Comparison of ENCODE assay signal across 15 cellular contexts in the genomic region with DNA sequence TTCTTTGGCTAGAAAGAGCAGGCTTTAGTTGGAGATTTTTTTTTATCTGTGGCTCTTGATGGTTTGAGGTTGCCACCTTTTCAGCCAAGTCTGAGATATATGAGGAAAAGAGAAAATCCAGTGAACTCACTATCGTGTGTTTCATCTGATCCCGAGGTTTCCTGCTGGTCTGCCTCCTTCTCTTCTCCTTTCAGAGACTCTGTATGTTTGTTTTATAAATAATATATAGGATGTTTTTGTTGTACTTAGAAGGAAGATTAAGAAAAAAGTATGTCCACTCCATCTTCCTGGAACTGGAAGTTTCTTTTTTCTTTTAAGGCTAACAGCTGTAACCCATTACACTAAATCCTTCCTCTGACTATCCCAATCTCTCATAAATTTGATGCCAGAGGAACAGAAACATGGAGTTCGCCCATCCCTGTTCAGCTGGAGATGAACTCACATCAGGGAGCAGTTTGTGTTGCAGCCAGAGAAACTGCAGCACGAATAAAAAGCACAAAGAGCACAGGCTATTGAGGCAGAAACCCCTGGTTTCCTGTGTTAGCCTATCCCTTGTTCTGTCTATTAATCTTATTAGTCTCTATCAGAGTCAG. TPM values are rescaled to one million over a fixed set of nuclear protein-coding genes. Genes with fewer than 3 reads are reported as not detected.
DNase-seq lines count a peak whose midpoint lies in the region; ATAC-seq and TF ChIP-seq lines count a peak whose summit lies in the region.
"Had no signal": no experiment of that assay in that cellular context is flagged by ENCODE, and none has a peak within 500 bp of the region (broad histone marks: within the 10 kb centered on the region; RNA-seq: fewer than 3 reads in every experiment).

No MANE protein-coding gene starts in this region.

- no peaks in the 10 kb centered on the region for H3K9me3 ChIP-seq in esophagus muscularis mucosa
- no peaks in the 10 kb centered on the region for H3K9me3 ChIP-seq in muscle layer of duodenum (ENCODE audit: control insufficient read depth in 1 of 2, low read length in 2 of 2)
- H3K9me3 ChIP-seq: BLaER1 treated with 17β-estradiol and CSF1 and Interleukin-3, amounts not matched to agents 10 nM and 100 nM had no signal

- H3K4me3 ChIP-seq in esophagus muscularis mucosa = no peak overlapping the region
- no peak overlapping the region for H3K4me3 ChIP-seq in muscle layer of duodenum (ENCODE audit: low read depth in 1 of 2, low read length in 2 of 2)
- H3K4me3 ChIP-seq: BLaER1 treated with 17β-estradiol and CSF1 and Interleukin-3, amounts not matched to agents 10 nM and 100 nM had no signal

- H3K27me3 ChIP-seq in esophagus muscularis mucosa (no peaks in the 10 kb centered on the region), muscle layer of duodenum (ENCODE audit: low read depth, low read length) (no peaks in the 10 kb centered on the region)
- H3K27me3 ChIP-seq: BLaER1 treated with 17β-estradiol and CSF1 and Interleukin-3, amounts not matched to agents 10 nM and 100 nM had no signal

- H3K4me1 Mint-ChIP-seq in stimulated activated naive CD8-positive, alpha-beta T cell treated with anti-CD3 and anti-CD28 coated beads, Interleukin-15, Interleukin-2, amounts not matched to agents 100 ng/mL and 50 ng/mL, for 24 hours (ENCODE audit: low read depth) = peaks cover 6% of the 10 kb centered on the region

- H3K4me1 ChIP-seq in esophagus muscularis mucosa = peaks cover 0 to 4% (median 0%) of the 10 kb centered on the region in 4 donors
- H3K4me1 ChIP-seq in muscle layer of duodenum (ENCODE audit: control insufficient read depth in 1 of 2, insufficient read depth in 2 of 2, low read length in 2 of 2) = no peaks in the 10 kb centered on the region

- no peak for DNase-seq in stimulated activated naive CD8-positive, alpha-beta T cell treated with anti-CD3 and anti-CD28 coated beads, Interleukin-15, Interleukin-2, amounts not matched to agents 100 U/mL and 50 U/mL, for 24 hours
- DNase-seq in esophagus muscularis mucosa (ENCODE audit: extremely low spot score) (no peak), COLO668 (lab: John Stamatoyannopoulos, UW; ENCODE audit: unreplicated experiment) (no peak), NCI-H69 (lab: John Stamatoyannopoulos, UW) (no peak)
- DNase-seq: activated CD4-positive, alpha-beta T cell treated with anti-CD3 and anti-CD28 coated beads for 48 hours; amygdala; effector memory CD4-positive, alpha-beta T cell; NCI-H2081; stimulated activated CD4-positive, alpha-beta T cell treated with anti-CD3 and anti-CD28 coated beads, Interleukin-15, amount 100 ng/mL, for 24 hours had no signal

- no peaks in the 10 kb centered on the region for H3K9me3 Mint-ChIP-seq in stimulated activated naive CD8-positive, alpha-beta T cell treated with anti-CD3 and anti-CD28 coated beads, Interleukin-15, Interleukin-2, amounts not matched to agents 100 ng/mL and 50 ng/mL, for 24 hours

- H3K36me3 ChIP-seq in esophagus muscularis mucosa = peaks cover 35 to 69% (median 62%) of the 10 kb centered on the region in 4 donors
- H3K36me3 ChIP-seq in muscle layer of duodenum (ENCODE audit: control insufficient read depth in 1 of 2, insufficient read depth in 2 of 2, low read length in 2 of 2) = peaks cover 26 to 40% of the 10 kb centered on the region in 2 donors

- no peaks in the 10 kb centered on the region for H3K27me3 Mint-ChIP-seq in stimulated activated naive CD8-positive, alpha-beta T cell treated with anti-CD3 and anti-CD28 coated beads, Interleukin-15, Interleukin-2, amounts not matched to agents 100 ng/mL and 50 ng/mL, for 24 hours

- H3K27ac Mint-ChIP-seq in stimulated activated naive CD8-positive, alpha-beta T cell treated with anti-CD3 and anti-CD28 coated beads, Interleukin-15, Interleukin-2, amounts not matched to agents 100 ng/mL and 50 ng/mL, for 24 hours = peak overlapping the region; percentile 68

- H3K27ac ChIP-seq in esophagus muscularis mucosa (replicated peaks in 1 of 4) (peak overlapping the region; percentile 18 to 65 (median 20)), muscle layer of duodenum (ENCODE audit: low read length) (peak overlapping the region; percentile 48)
- H3K27ac ChIP-seq: BLaER1 treated with 17β-estradiol and CSF1 and Interleukin-3, amounts not matched to agents 10 nM and 100 nM; KMS-11 had no signal

- TF ChIP-seq EP300 in esophagus muscularis mucosa (IDR thresholded peaks at IDR 0.05) = no peak

- peaks cover 48% of the 10 kb centered on the region for H3K36me3 Mint-ChIP-seq in stimulated activated naive CD8-positive, alpha-beta T cell treated with anti-CD3 and anti-CD28 coated beads, Interleukin-15, Interleukin-2, amounts not matched to agents 100 ng/mL and 50 ng/mL, for 24 hours (ENCODE audit: low read depth)

- TF ChIP-seq POLR2A in esophagus muscularis mucosa (IDR thresholded peaks at IDR 0.05; ENCODE audit: low read depth) = no peak

- WGBS in esophagus muscularis mucosa = 50% methylated on average over 4 of the region's 4 CpGs

- H3K4me3 Mint-ChIP-seq in stimulated activated naive CD8-positive, alpha-beta T cell treated with anti-CD3 and anti-CD28 coated beads, Interleukin-15, Interleukin-2, amounts not matched to agents 100 ng/mL and 50 ng/mL, for 24 hours = no peak overlapping the region

- intact Hi-C loops in esophagus muscularis mucosa (cut with DNase I) = no loop called here

- TF ChIP-seq CTCF in esophagus muscularis mucosa (IDR thresholded peaks at IDR 0.05) = no peak

- no peak for ATAC-seq in stimulated activated naive CD8-positive, alpha-beta T cell treated with anti-CD3 and anti-CD28 coated beads, Interleukin-15, Interleukin-2, amounts not matched to agents 100 U/mL and 50 U/mL, for 24 hours
- ATAC-seq in HG02885 (IDR thresholded peaks at IDR 0.05; ENCODE audit: poor library complexity, unreplicated experiment) (no peak), GM21360 (IDR thresholded peaks at IDR 0.05; ENCODE audit: unreplicated experiment) (no peak)

RNA-seq across cellular contexts. Expression of gene RIPK1, which starts 20.7 kb away (rescaled TPM):
- 10 to 100 TPM; 23.3 to 34.3 (median 26.4) TPM for total RNA-seq in esophagus muscularis mucosa

RNA-seq across cellular contexts. Expression of gene BPHL, which starts 29.6 kb away (rescaled TPM):
- 1 to 10 TPM; 6.3 to 8.3 (median 7.3) TPM for total RNA-seq in esophagus muscularis mucosa
